In the genomic region with DNA sequence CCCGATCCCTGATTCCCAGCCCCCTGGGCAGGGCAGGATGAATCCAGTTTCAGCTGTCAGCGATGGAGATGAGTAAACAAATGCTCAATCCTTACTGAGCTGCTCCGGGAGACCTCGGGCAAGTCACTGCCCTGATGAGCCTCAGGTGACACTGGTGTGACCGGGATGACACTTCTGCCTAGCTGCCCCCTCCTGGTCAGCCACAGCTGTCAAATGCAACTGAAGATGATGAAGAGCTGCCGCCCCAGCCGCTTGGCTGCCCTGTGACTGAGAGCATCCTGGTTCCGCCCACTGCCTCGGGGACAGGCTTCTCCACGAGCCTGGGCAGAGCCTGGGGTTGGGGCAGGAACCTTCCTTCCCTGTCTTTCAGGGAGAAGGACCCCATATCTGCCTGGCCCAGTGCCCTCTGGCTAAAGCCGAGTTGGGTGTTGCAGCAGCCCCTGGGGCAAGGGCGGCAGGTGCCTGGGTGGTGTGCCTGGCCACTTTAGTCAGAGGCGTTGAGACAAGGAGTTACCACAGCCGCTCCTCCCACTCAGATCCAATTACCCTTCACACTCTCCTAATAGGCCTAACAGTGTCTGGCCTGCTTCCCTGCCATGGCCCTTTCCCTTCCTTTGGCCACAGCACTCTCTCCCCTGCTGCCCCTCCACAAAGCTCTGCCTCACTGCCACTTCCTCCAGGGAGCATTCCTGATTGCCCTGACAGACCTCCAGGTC, we compare ENCODE assay signal across 2 cellular contexts.
A peak's percentile ranks its signal among the peaks of the same experiment; 100 is the strongest.
TF ChIP-seq lines count a peak whose summit lies in the region.

No MANE protein-coding gene starts in this region.

TF ChIP-seq in Ishikawa, 13 proteins besides CTCF, POLR2A, EP300 and RAD21:
- no peak for TF ChIP-seq FOXM1 (IDR thresholded peaks at IDR 0.05; ENCODE audit: borderline replicate concordance, low read depth)
- TF ChIP-seq, protein P1, sequence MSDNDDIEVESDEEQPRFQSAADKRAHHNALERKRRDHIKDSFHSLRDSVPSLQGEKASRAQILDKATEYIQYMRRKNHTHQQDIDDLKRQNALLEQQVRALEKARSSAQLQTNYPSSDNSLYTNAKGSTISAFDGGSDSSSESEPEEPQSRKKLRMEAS (IDR thresholded peaks at IDR 0.05), result peak; percentile 32; the same call in 1 of the 2 replicates
- TF ChIP-seq YY1 (IDR thresholded peaks at IDR 0.05; ENCODE audit: low read depth), result no peak

TF ChIP-seq in GM12878, 131 proteins besides CTCF, POLR2A, EP300 and RAD21:
- TF ChIP-seq FOXK2 (IDR thresholded peaks at IDR 0.05), result no peak
- TF ChIP-seq, protein P2, sequence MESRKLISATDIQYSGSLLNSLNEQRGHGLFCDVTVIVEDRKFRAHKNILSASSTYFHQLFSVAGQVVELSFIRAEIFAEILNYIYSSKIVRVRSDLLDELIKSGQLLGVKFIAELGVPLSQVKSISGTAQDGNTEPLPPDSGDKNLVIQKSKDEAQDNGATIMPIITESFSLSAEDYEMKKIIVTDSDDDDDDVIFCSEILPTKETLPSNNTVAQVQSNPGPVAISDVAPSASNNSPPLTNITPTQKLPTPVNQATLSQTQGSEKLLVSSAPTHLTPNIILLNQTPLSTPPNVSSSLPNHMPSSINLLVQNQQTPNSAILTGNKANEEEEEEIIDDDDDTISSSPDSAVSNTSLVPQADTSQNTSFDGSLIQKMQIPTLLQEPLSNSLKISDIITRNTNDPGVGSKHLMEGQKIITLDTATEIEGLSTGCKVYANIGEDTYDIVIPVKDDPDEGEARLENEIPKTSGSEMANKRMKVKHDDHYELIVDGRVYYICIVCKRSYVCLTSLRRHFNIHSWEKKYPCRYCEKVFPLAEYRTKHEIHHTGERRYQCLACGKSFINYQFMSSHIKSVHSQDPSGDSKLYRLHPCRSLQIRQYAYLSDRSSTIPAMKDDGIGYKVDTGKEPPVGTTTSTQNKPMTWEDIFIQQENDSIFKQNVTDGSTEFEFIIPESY (IDR thresholded peaks at IDR 0.05), result 0 out of 2 replicates have a peak, but pooled peaks have one; percentile 15
- no peak for TF ChIP-seq NR2F1 (conservative IDR thresholded peaks at IDR 0.05)
- no peak for TF ChIP-seq POLR2AphosphoS2 (IDR thresholded peaks at IDR 0.05; ENCODE audit: low read depth, low read length)
- no peak for TF ChIP-seq RFX5 (IDR thresholded peaks at IDR 0.05; ENCODE audit: low read depth, low read length)
- TF ChIP-seq CBX3 (IDR thresholded peaks at IDR 0.05; ENCODE audit: borderline replicate concordance, low read depth), result no peak
- peak in 1 of 2 experiments; percentile 39; a peak in 1 of 4 replicates for TF ChIP-seq BHLHE40 (IDR thresholded peaks at IDR 0.05; ENCODE audit: borderline replicate concordance in 1 of 2, low read depth in 2 of 2, low read length in 1 of 2)
- TF ChIP-seq FOXM1 (IDR thresholded peaks at IDR 0.05; ENCODE audit: low read depth, low read length), result no peak
- TF ChIP-seq IKZF1 (conservative IDR thresholded peaks at IDR 0.05), result 0 out of 2 replicates have a peak, but pooled peaks have one; percentile 18
- TF ChIP-seq, protein P3, sequence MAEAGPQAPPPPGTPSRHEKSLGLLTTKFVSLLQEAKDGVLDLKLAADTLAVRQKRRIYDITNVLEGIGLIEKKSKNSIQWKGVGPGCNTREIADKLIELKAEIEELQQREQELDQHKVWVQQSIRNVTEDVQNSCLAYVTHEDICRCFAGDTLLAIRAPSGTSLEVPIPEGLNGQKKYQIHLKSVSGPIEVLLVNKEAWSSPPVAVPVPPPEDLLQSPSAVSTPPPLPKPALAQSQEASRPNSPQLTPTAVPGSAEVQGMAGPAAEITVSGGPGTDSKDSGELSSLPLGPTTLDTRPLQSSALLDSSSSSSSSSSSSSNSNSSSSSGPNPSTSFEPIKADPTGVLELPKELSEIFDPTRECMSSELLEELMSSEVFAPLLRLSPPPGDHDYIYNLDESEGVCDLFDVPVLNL (IDR thresholded peaks at IDR 0.05; ENCODE audit: low read depth, low read length), result no peak
- TF ChIP-seq, protein P4, sequence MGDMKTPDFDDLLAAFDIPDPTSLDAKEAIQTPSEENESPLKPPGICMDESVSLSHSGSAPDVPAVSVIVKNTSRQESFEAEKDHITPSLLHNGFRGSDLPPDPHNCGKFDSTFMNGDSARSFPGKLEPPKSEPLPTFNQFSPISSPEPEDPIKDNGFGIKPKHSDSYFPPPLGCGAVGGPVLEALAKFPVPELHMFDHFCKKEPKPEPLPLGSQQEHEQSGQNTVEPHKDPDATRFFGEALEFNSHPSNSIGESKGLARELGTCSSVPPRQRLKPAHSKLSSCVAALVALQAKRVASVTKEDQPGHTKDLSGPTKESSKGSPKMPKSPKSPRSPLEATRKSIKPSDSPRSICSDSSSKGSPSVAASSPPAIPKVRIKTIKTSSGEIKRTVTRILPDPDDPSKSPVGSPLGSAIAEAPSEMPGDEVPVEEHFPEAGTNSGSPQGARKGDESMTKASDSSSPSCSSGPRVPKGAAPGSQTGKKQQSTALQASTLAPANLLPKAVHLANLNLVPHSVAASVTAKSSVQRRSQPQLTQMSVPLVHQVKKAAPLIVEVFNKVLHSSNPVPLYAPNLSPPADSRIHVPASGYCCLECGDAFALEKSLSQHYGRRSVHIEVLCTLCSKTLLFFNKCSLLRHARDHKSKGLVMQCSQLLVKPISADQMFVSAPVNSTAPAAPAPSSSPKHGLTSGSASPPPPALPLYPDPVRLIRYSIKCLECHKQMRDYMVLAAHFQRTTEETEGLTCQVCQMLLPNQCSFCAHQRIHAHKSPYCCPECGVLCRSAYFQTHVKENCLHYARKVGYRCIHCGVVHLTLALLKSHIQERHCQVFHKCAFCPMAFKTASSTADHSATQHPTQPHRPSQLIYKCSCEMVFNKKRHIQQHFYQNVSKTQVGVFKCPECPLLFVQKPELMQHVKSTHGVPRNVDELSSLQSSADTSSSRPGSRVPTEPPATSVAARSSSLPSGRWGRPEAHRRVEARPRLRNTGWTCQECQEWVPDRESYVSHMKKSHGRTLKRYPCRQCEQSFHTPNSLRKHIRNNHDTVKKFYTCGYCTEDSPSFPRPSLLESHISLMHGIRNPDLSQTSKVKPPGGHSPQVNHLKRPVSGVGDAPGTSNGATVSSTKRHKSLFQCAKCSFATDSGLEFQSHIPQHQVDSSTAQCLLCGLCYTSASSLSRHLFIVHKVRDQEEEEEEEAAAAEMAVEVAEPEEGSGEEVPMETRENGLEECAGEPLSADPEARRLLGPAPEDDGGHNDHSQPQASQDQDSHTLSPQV (IDR thresholded peaks at IDR 0.05), result no peak
